Comparison of ENCODE assay signal across 1 cellular context in genomic region chr12:6937481-6938352, GRCh38.
A peak's percentile ranks its signal among the peaks of the same experiment; 100 is the strongest.
TF ChIP-seq lines count a peak whose summit lies in the region.

No MANE protein-coding gene starts in this region.

TF ChIP-seq in WTC11, 78 proteins besides CTCF, POLR2A, EP300 and RAD21 (continued from another document):
- peak; percentile 95 for TF ChIP-seq MLX (CRISPR knock-in tag; IDR thresholded peaks at IDR 0.05)
- peak; percentile 62; the same call in 1 of the 2 replicates for TF ChIP-seq IRF2 (CRISPR knock-in tag; IDR thresholded peaks at IDR 0.05; ENCODE audit: borderline replicate concordance, low read depth)
- peak; percentile 65; the same call in 1 of the 2 replicates for TF ChIP-seq USF1 (CRISPR knock-in tag; IDR thresholded peaks at IDR 0.05)
- TF ChIP-seq GTF2I (CRISPR knock-in tag; conservative IDR thresholded peaks at IDR 0.05), result no peak
- peak; percentile 87; the same call in 1 of the 2 replicates for TF ChIP-seq ZNF281 (CRISPR knock-in tag; IDR thresholded peaks at IDR 0.05)
- peak; percentile 85; the same call in 1 of the 2 replicates for TF ChIP-seq ZNF138 (CRISPR knock-in tag; conservative IDR thresholded peaks at IDR 0.05)
- peak; percentile 61; the same call in 1 of the 2 replicates for TF ChIP-seq ZNF317 (CRISPR knock-in tag; IDR thresholded peaks at IDR 0.05; ENCODE audit: borderline replicate concordance, low read depth)
- TF ChIP-seq NFATC4 (CRISPR knock-in tag; IDR thresholded peaks at IDR 0.05), result peak; percentile 84; the same call in 1 of the 2 replicates
- peak; percentile 96 for TF ChIP-seq CREM (CRISPR knock-in tag; IDR thresholded peaks at IDR 0.05)
- peak; percentile 32; the same call in 1 of the 2 replicates for TF ChIP-seq TEAD4 (CRISPR knock-in tag; IDR thresholded peaks at IDR 0.05)
- peak; percentile 85 for TF ChIP-seq ZNF532 (CRISPR knock-in tag; IDR thresholded peaks at IDR 0.05; ENCODE audit: borderline replicate concordance)
- 0 out of 2 replicates have a peak, but pooled peaks have one; percentile 21 for TF ChIP-seq STAT6 (CRISPR knock-in tag; conservative IDR thresholded peaks at IDR 0.05; ENCODE audit: low read depth)
- peak; percentile 90 for TF ChIP-seq CREB1 (CRISPR knock-in tag; IDR thresholded peaks at IDR 0.05)
- TF ChIP-seq ATF1 (CRISPR knock-in tag; IDR thresholded peaks at IDR 0.05), result peak; percentile 86; the same call in 1 of the 2 replicates
- TF ChIP-seq SOX15 (CRISPR knock-in tag; IDR thresholded peaks at IDR 0.05), result no peak
- peak; percentile 65 for TF ChIP-seq SMAD3 (CRISPR knock-in tag; IDR thresholded peaks at IDR 0.05; ENCODE audit: borderline replicate concordance)
- TF ChIP-seq IRF1 (CRISPR knock-in tag; IDR thresholded peaks at IDR 0.05), result peak; percentile 70; the same call in 1 of the 2 replicates
- TF ChIP-seq JAZF1 (CRISPR knock-in tag; IDR thresholded peaks at IDR 0.05), result no peak
- TF ChIP-seq ZNF263 (CRISPR knock-in tag; IDR thresholded peaks at IDR 0.05; ENCODE audit: low read depth), result no peak
- peak; percentile 86 for TF ChIP-seq E2F1 (CRISPR knock-in tag; IDR thresholded peaks at IDR 0.05)
- peak; percentile 68 for TF ChIP-seq GABPB1 (CRISPR knock-in tag; IDR thresholded peaks at IDR 0.05)
- TF ChIP-seq ZNF396 (CRISPR knock-in tag; IDR thresholded peaks at IDR 0.05; ENCODE audit: borderline replicate concordance), result no peak
- TF ChIP-seq NR2C2 (CRISPR knock-in tag; IDR thresholded peaks at IDR 0.05), result no peak
- peak; percentile 75 for TF ChIP-seq ESRRA (CRISPR knock-in tag; IDR thresholded peaks at IDR 0.05; ENCODE audit: borderline replicate concordance)
- 0 out of 2 replicates have a peak, but pooled peaks have one; percentile 35 for TF ChIP-seq ZBTB43 (CRISPR knock-in tag; IDR thresholded peaks at IDR 0.05)
- peak; percentile 79 for TF ChIP-seq ZNF232 (CRISPR knock-in tag; IDR thresholded peaks at IDR 0.05)
- TF ChIP-seq SMAD4 (CRISPR knock-in tag; IDR thresholded peaks at IDR 0.05), result no peak
- peak; percentile 47; the same call in 1 of the 2 replicates for TF ChIP-seq ZNF121 (CRISPR knock-in tag; IDR thresholded peaks at IDR 0.05)
- peak; percentile 90 for TF ChIP-seq FOXP4 (CRISPR knock-in tag; IDR thresholded peaks at IDR 0.05)
- TF ChIP-seq NR1H2 (CRISPR knock-in tag; IDR thresholded peaks at IDR 0.05), result no peak
- TF ChIP-seq E2F4 (CRISPR knock-in tag; IDR thresholded peaks at IDR 0.05; ENCODE audit: borderline replicate concordance, low read depth), result peak; percentile 93
- peak; percentile 93 for TF ChIP-seq SP1 (CRISPR knock-in tag; conservative IDR thresholded peaks at IDR 0.05)
TF ChIP-seq in WTC11: peak in this region for 53.
